In genomic region chr5:36688722-36689121, GRCh38 we compare ENCODE assay signal across 9 cellular contexts.
DNase-seq lines count a peak whose midpoint lies in the region; ATAC-seq, FAIRE-seq and TF ChIP-seq lines count a peak whose summit lies in the region.
"Had no signal": no experiment of that assay in that cellular context is flagged by ENCODE, and none has a peak within 500 bp of the region (broad histone marks: within the 10 kb centered on the region; RNA-seq: fewer than 3 reads in every experiment).

No MANE protein-coding gene starts in this region.

- H3K4me1 ChIP-seq in GM12878 (ENCODE audit: control insufficient read depth, insufficient read depth, low read length), result peaks cover 19% of the 10 kb centered on the region
- peaks cover 37% of the 10 kb centered on the region for H3K4me1 ChIP-seq in osteoblast (ENCODE audit: insufficient read depth, low read length)

- H3K9me3 ChIP-seq in GM12878 (replicated peaks; ENCODE audit: control insufficient read depth, insufficient read depth, low read length) (no peaks in the 10 kb centered on the region), osteoblast (ENCODE audit: low read depth, low read length) (no peaks in the 10 kb centered on the region)

- H3K4me2 ChIP-seq in GM12878 (ENCODE audit: control insufficient read depth, insufficient read depth), result peak overlapping the region; percentile 65; the same call in 1 of the 2 replicates
- H3K4me2 ChIP-seq in osteoblast (ENCODE audit: insufficient read depth, low read length), result no peak overlapping the region

- RAD21 ChIA-PET in GM12878 (lab: Charles Lee; ENCODE audit: unreplicated experiment), result interaction anchor here (0.6 to 1.0 kb wide), 2 partner anchors 36 to 265 kb away, joined by 3 to 6 read pairs; no protein-coding TSS in a partner anchor

- TF ChIP-seq CTCF in LNCaP clone FGC (IDR thresholded peaks at IDR 0.05; ENCODE audit: control insufficient read depth, extremely low read depth, insufficient read depth) (peak; percentile 43), GM12878 (IDR thresholded peaks at IDR 0.05 in 2 of 3, conservative IDR thresholded peaks at IDR 0.05 in 1 of 3; ENCODE audit: control insufficient read depth in 2 of 3, extremely low read depth in 1 of 3, insufficient read depth in 1 of 3, low read depth in 3 of 3, low read length in 3 of 3) (peak; percentile 35 to 61 (median 59)), osteoblast (IDR thresholded peaks at IDR 0.05; ENCODE audit: extremely low read depth, low read depth, low read length) (peak; percentile 30)

- ATAC-seq in GM12878 (0 out of 3 replicates have a peak, but pooled peaks have one; percentile 11), HG02884 (IDR thresholded peaks at IDR 0.05; ENCODE audit: unreplicated experiment) (no peak)

- H3K27ac ChIP-seq in GM12878 (ENCODE audit: control insufficient read depth, insufficient read depth) (no peak overlapping the region), osteoblast (ENCODE audit: low read depth, low read length) (no peak overlapping the region)

- H3K36me3 ChIP-seq in GM12878 (ENCODE audit: control insufficient read depth in 2 of 2, insufficient read depth in 2 of 2, low read length in 1 of 2) (no peaks in the 10 kb centered on the region), osteoblast (ENCODE audit: insufficient read depth, low read length) (no peaks in the 10 kb centered on the region)

- no peak overlapping the region for H3K4me3 ChIP-seq in LNCaP clone FGC (ENCODE audit: low read depth, low read length)
- no peak overlapping the region for H3K4me3 ChIP-seq in GM12878
- no peak overlapping the region for H3K4me3 ChIP-seq in osteoblast (ENCODE audit: insufficient read depth, low read length)

- BruUV-seq in GM12878 (replicated peaks; lab: Mats Ljungman, UMichigan), result no TSS peak

- no peak for TF ChIP-seq RAD21 in GM12878 (IDR thresholded peaks at IDR 0.05; ENCODE audit: insufficient read depth, low read depth, low read length)

- no peak for TF ChIP-seq EP300 in GM12878 (IDR thresholded peaks at IDR 0.05; ENCODE audit: borderline replicate concordance in 1 of 2, control insufficient read depth in 1 of 2, low read depth in 2 of 2, low read length in 2 of 2)

- CTCF ChIA-PET in GM12878 (lab: Yijun Ruan, JAX), result interaction anchor here (0.6 to 8.2 kb wide), 10 partner anchors 7 to 271 kb away, joined by 3 to 55 read pairs (median 6); no protein-coding TSS in a partner anchor

- intact Hi-C loops in GM12878 (cut with micrococcal nuclease; ENCODE audit: unreplicated experiment), result no loop called here

- FAIRE-seq in GM12878 (lab: Jason Lieb, UNC), result no peak

- SMC1A ChIA-PET in GM12878 (lab: Charles Lee; ENCODE audit: uncharacterized antibody, unreplicated experiment), result interaction anchor here (0.6 to 9.4 kb wide), 6 partner anchors 10 to 182 kb away, joined by 3 to 101 read pairs (median 4); no protein-coding TSS in a partner anchor

- H4K20me1 ChIP-seq in GM12878 (ENCODE audit: control insufficient read depth, insufficient read depth) (no peaks in the 10 kb centered on the region; the same call in 1 of the 2 replicates), osteoblast (ENCODE audit: insufficient read depth, low read length) (no peaks in the 10 kb centered on the region)

- H3K27me3 ChIP-seq in GM12878 (replicated peaks in 1 of 2; ENCODE audit: control insufficient read depth in 2 of 2, insufficient read depth in 2 of 2, low read length in 1 of 2) (no peaks in the 10 kb centered on the region), osteoblast (ENCODE audit: insufficient read depth, low read length) (no peaks in the 10 kb centered on the region)

- in situ Hi-C loops in GM12878 (cut with MboI), result no loop called here

- peak overlapping the region; percentile 70; the same call in 1 of the 2 replicates for H2AFZ ChIP-seq in GM12878 (ENCODE audit: control insufficient read depth, low read depth, low read length)
- no peak overlapping the region for H2AFZ ChIP-seq in osteoblast (ENCODE audit: low read length)

- no peak overlapping the region; the same call in 1 of the 2 replicates for H3K9ac ChIP-seq in GM12878 (ENCODE audit: control insufficient read depth, insufficient read depth, low read length)

- no peaks in the 10 kb centered on the region for H3K79me2 ChIP-seq in GM12878 (ENCODE audit: control insufficient read depth, insufficient read depth, low read length)
- H3K79me2 ChIP-seq in osteoblast (ENCODE audit: insufficient read depth, low read length), result no peaks in the 10 kb centered on the region

- POLR2A ChIA-PET in GM12878 (lab: Charles Lee), result interaction anchor here (0.6 to 1.6 kb wide), 2 partner anchors 11 to 16 kb away, joined by 4 read pairs; no protein-coding TSS in a partner anchor

- DNase-seq in SIG-M5 treated with dmso at 0.1 percent for 504 hours (lab: John Stamatoyannopoulos, UW; ENCODE audit: unreplicated experiment) (peak; percentile 67), SIG-M5 (lab: John Stamatoyannopoulos, UW) (no peak), LNCaP clone FGC (ENCODE audit: low read depth) (no peak), GM12878 (ENCODE audit: low read depth, low spot score) (no peak), osteoblast (ENCODE audit: insufficient read length, low spot score, missing footprints) (no peak), cerebellar nuclear complex (lab: John Stamatoyannopoulos, UW) (no peak), NCI-H128 (lab: John Stamatoyannopoulos, UW; ENCODE audit: unreplicated experiment) (no peak)
- DNase-seq: T1000 had no signal

- 48% methylated on average over 6 of the region's 6 CpGs for WGBS in GM12878 (ENCODE audit: insufficient coverage, insufficient replicate concordance, low lambda C conversion rate, missing lambda C conversion rate)

- no peak for TF ChIP-seq POLR2A in GM12878 (IDR thresholded peaks at IDR 0.05; ENCODE audit: low read depth, low read length)

TF ChIP-seq in GM12878, 131 proteins besides CTCF, POLR2A, EP300 and RAD21:
- TF ChIP-seq SMC3 (IDR thresholded peaks at IDR 0.05; ENCODE audit: borderline replicate concordance, low read length) (peak; percentile 7; the same call in 1 of the 2 replicates), BACH1 (IDR thresholded peaks at IDR 0.05; ENCODE audit: borderline replicate concordance) (no peak)
TF ChIP-seq in GM12878: peak in this region for 1.
